ENCODE assay signal across 30 cellular contexts in the genomic region with DNA sequence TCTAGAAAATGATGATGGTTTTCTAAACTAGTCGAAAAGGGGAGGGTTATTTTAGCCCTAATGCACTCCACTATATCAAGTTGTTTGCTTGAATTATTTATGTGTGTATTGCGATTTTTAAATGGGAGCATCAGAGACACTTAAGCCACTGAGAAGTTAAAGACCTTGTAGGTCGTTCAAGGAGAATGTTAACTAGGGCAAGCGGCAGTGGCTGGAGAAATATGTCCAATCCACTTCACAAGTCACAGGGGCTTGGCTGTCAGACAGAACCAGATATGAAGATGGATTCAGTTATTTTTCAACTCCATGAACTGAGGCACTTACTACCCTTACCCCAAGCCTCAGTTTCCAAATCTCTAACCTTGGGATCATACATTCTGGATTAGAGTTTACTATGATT.
"Had no signal": no experiment of that assay in that cellular context is flagged by ENCODE, and none has a peak within 500 bp of the region (broad histone marks: within the 10 kb centered on the region; RNA-seq: fewer than 3 reads in every experiment).

No MANE protein-coding gene starts in this region.

- ATAC-seq: activated CD4-positive, alpha-beta T cell treated with anti-CD3 and anti-CD28 coated beads for 36 hours; activated CD8-positive, alpha-beta memory T cell treated with anti-CD3 and anti-CD28 coated beads, Interleukin-2, amount 10 ng/mL, durations not matched to agents 7 days and 5 days; activated CD8-positive, alpha-beta T cell treated with anti-CD3 and anti-CD28 coated beads, Interleukin-2, amount 10 ng/mL, durations not matched to agents 7 days and 5 days; activated naive CD8-positive, alpha-beta T cell treated with anti-CD3 and anti-CD28 coated beads, Interleukin-2, amount 50 U/mL, for 24 hours; body of pancreas; effector memory CD8-positive, alpha-beta T cell; foreskin keratinocyte; gastrocnemius medialis; T-helper 17 cell had no signal

- DNase-seq: activated CD4-positive, alpha-beta memory T cell treated with anti-CD3 and anti-CD28 coated beads for 36 hours; activated CD4-positive, alpha-beta T cell treated with anti-CD3 and anti-CD28 coated beads for 36 hours; activated CD4-positive, alpha-beta T cell treated with anti-CD3 and anti-CD28 coated beads, Interleukin-2, amount 10 ng/mL, durations not matched to agents 24 days and 14 days; activated CD4-positive, CD25-positive, alpha-beta regulatory T cell; activated CD4-positive, CD25-positive, alpha-beta regulatory T cell treated with anti-CD3 and anti-CD28 coated beads, Interleukin-2, amount 50 U/mL, for 72 hours; activated CD8-positive, alpha-beta memory T cell treated with anti-CD3 and anti-CD28 coated beads, Interleukin-2, amount 10 ng/mL, durations not matched to agents 7 days and 5 days; activated CD8-positive, alpha-beta memory T cell treated with anti-CD3 and anti-CD28 coated beads, Interleukin-2, amount 50 U/mL, for 4 hours; activated CD8-positive, alpha-beta T cell treated with anti-CD3 and anti-CD28 coated beads, Interleukin-2, amount 10 ng/mL, durations not matched to agents 7 days and 5 days; activated effector memory CD4-positive, alpha-beta T cell treated with anti-CD3 and anti-CD28 coated beads, Interleukin-2, amount 50 U/mL, for 16 hours; activated naive CD4-positive, alpha-beta T cell treated with anti-CD3 and anti-CD28 coated beads for 36 hours; activated naive CD8-positive, alpha-beta T cell treated with anti-CD3 and anti-CD28 coated beads for 36 hours; activated naive CD8-positive, alpha-beta T cell treated with anti-CD3 and anti-CD28 coated beads, Interleukin-2, amount 50 U/mL, for 24 hours; activated T-cell treated with anti-CD3 and anti-CD28 coated beads, Interleukin-2, amount 50 U/mL, for 1 hour; activated T-cell treated with anti-CD3 and anti-CD28 coated beads, Interleukin-2, amount 50 U/mL, for 48 hours; adrenal gland; amygdala; aorta; body of pancreas; cortex of kidney; dermis blood vessel endothelial cell; effector CD4-positive, alpha-beta T cell; effector memory CD8-positive, alpha-beta T cell; erythroblast; foreskin keratinocyte; gastrocnemius medialis; glutamatergic neuron; T-helper 1 cell; T-helper 17 cell; T1000 had no signal

- H3K27ac ChIP-seq: adrenal gland, body of pancreas, esophagus muscularis mucosa, foreskin keratinocyte, gastrocnemius medialis had no signal

- H3K27me3 ChIP-seq: adrenal gland, body of pancreas, esophagus muscularis mucosa, foreskin keratinocyte, gastrocnemius medialis had no signal

- H3K4me1 ChIP-seq: body of pancreas, foreskin keratinocyte, gastrocnemius medialis had no signal

- H3K36me3 ChIP-seq: adrenal gland, esophagus muscularis mucosa, gastrocnemius medialis had no signal

- H3K9me3 ChIP-seq: adrenal gland, body of pancreas, esophagus muscularis mucosa, gastrocnemius medialis had no signal

- H3K4me3 ChIP-seq: adrenal gland, body of pancreas, esophagus muscularis mucosa, gastrocnemius medialis had no signal
